In the genomic region with DNA sequence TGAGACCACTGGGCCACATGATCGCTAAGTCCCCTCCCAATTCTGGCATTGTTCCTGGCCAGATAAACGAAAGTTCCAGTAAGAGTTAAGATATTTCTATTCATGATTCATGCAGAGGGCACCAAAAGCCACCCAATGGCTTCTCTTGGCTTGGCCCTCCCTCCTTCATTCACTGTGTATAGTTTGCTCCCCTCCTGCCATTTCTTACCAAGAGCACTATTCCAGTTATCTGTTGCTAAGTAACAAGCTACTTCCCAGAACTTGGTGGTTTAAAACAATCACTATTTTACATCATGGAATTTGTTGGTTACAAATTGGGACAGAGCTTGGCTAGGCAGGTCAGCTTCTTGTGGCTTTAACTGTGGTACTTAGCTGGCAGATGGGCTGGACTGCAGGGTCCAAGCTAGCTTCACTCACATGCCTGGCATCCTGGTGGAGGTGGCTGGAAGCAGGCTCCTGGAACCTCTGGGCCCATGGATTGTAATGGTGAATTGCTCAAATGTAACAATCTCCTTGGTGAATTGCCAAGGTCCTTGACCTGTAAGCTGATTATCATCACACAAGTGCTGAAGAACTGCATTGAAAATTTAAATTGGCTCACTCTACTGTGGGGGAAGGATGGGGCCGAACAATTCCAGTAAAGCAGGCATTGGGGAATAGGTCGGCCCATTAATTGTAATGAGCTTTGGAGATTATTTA, we compare ENCODE assay signal across 22 cellular contexts. TPM values are rescaled to one million over a fixed set of nuclear protein-coding genes. Genes with fewer than 3 reads are reported as not detected.
DNase-seq lines count a peak whose midpoint lies in the region; ATAC-seq and TF ChIP-seq lines count a peak whose summit lies in the region.
"Had no signal": no experiment of that assay in that cellular context is flagged by ENCODE, and none has a peak within 500 bp of the region (broad histone marks: within the 10 kb centered on the region; RNA-seq: fewer than 3 reads in every experiment).

No MANE protein-coding gene starts in this region.

- peak overlapping the region; percentile 19 to 36 for H3K27ac Mint-ChIP-seq in T-cell
- H3K27ac Mint-ChIP-seq: activated CD4-positive, alpha-beta memory T cell treated with anti-CD3 and anti-CD28 coated beads for 36 hours; activated T-helper 2 cell treated with anti-CD3 and anti-CD28 coated beads, Interferon-gamma antibody, Interleukin-2, Interleukin-4, amounts not matched to agents 10 μg/mL and 5 μg/mL and 100 μg/mL, durations not matched to agents 14 hours and 24 hours and 36 hours; GM23338 had no signal

- ATAC-seq in T-cell (replicated peaks in 1 of 4) (no peak), sciatic nerve (peak; percentile 26), HG03432 (IDR thresholded peaks at IDR 0.05; ENCODE audit: unreplicated experiment) (no peak)
- ATAC-seq: GM23338 had no signal

- H3K9me3 Mint-ChIP-seq in T-cell: no peaks in the 10 kb centered on the region
- H3K9me3 Mint-ChIP-seq: activated CD4-positive, alpha-beta memory T cell treated with anti-CD3 and anti-CD28 coated beads for 36 hours; activated T-helper 2 cell treated with anti-CD3 and anti-CD28 coated beads, Interferon-gamma antibody, Interleukin-2, Interleukin-4, amounts not matched to agents 10 μg/mL and 5 μg/mL and 100 μg/mL, durations not matched to agents 14 hours and 24 hours and 36 hours; CD4-positive, alpha-beta memory T cell; GM23338; naive B cell had no signal

- H3K4me3 ChIP-seq in fibroblast of pulmonary artery (replicated peaks; ENCODE audit: low read depth, low read length) (no peak overlapping the region), WERI-Rb-1 (ENCODE audit: low read depth, low read length) (no peak overlapping the region)
- H3K4me3 ChIP-seq: esophagus squamous epithelium, GM23338, SK-N-MC, tibial artery had no signal

- CTCF ChIA-PET in T-cell (lab: Charles Lee): no interaction called here

- peaks cover 24% of the 10 kb centered on the region for H3K36me3 ChIP-seq in WERI-Rb-1

- H3K27me3 Mint-ChIP-seq in T-cell: no peaks in the 10 kb centered on the region
- H3K27me3 Mint-ChIP-seq: activated CD4-positive, alpha-beta memory T cell treated with anti-CD3 and anti-CD28 coated beads for 36 hours; CD4-positive, alpha-beta memory T cell; naive B cell had no signal

- H3K4me1 Mint-ChIP-seq in T-cell: peaks cover 0 to 21% (median 15%) of the 10 kb centered on the region in 3 donors
- H3K4me1 Mint-ChIP-seq: GM23338 had no signal

- H3K27me3 ChIP-seq in WERI-Rb-1 (ENCODE audit: insufficient read depth, low read depth, severe bottlenecking): no peaks in the 10 kb centered on the region
- H3K27me3 ChIP-seq: esophagus squamous epithelium, tibial artery had no signal

- DNase-seq in NCI-H2196 (lab: John Stamatoyannopoulos, UW; ENCODE audit: unreplicated experiment) (peak; percentile 11), NCI-H2196 treated with DMSO at 0.1 percent for 48 hours (lab: John Stamatoyannopoulos, UW; ENCODE audit: unreplicated experiment) (no peak), T-cell (no peak), fibroblast of pulmonary artery (ENCODE audit: low read depth) (peak; percentile 61), sciatic nerve (ENCODE audit: low spot score) (no peak), NCI-H345 (lab: John Stamatoyannopoulos, UW) (no peak), WERI-Rb-1 (no peak)
- DNase-seq: 8988T; activated CD4-positive, alpha-beta memory T cell treated with anti-CD3 and anti-CD28 coated beads for 36 hours; amygdala; CD4-positive, alpha-beta memory T cell; esophagus squamous epithelium; Kasumi-1; naive B cell; NCI-H1417; stimulated activated CD4-positive, alpha-beta T cell treated with anti-CD3 and anti-CD28 coated beads, Interleukin-4, amount 100 ng/mL, for 1 hour; stimulated activated CD8-positive, alpha-beta memory T cell treated with anti-CD3 and anti-CD28 coated beads, Interleukin-4, amount 100 ng/mL, for 48 hours had no signal

- H3K36me3 Mint-ChIP-seq in T-cell: peaks cover 49% of the 10 kb centered on the region

- H3K9me3 ChIP-seq in WERI-Rb-1 (ENCODE audit: severe bottlenecking): no peaks in the 10 kb centered on the region
- H3K9me3 ChIP-seq: esophagus squamous epithelium, tibial artery had no signal

- no peak overlapping the region for H3K4me3 Mint-ChIP-seq in T-cell
- H3K4me3 Mint-ChIP-seq: activated CD4-positive, alpha-beta memory T cell treated with anti-CD3 and anti-CD28 coated beads for 36 hours; CD4-positive, alpha-beta memory T cell; GM23338 had no signal

- intact Hi-C loops in sciatic nerve (cut with DNase I): loop anchor here (5.0 kb wide), 1 partner anchor 302 kb away; no protein-coding TSS in a partner anchor

- no peak for TF ChIP-seq CTCF in fibroblast of pulmonary artery (IDR thresholded peaks at IDR 0.05; ENCODE audit: low read length, missing control alignments)
- no peak for TF ChIP-seq CTCF in WERI-Rb-1 (IDR thresholded peaks at IDR 0.05; ENCODE audit: low read depth, low read length)

- no peak overlapping the region for H3K27ac ChIP-seq in WERI-Rb-1
- H3K27ac ChIP-seq: esophagus squamous epithelium, SK-N-MC, tibial artery had no signal

- POLR2A ChIA-PET in T-cell (lab: Charles Lee): no interaction called here

RNA-seq across cellular contexts. Expression of gene EAF1, which starts 16.6 kb away (rescaled TPM):
- total RNA-seq in T-cell (10 to 100 TPM; 17.9 to 29.7 (median 22.8) TPM), sciatic nerve (14.4 TPM)

RNA-seq across cellular contexts. Expression of gene METTL6, which starts 16.6 kb away (rescaled TPM):
- total RNA-seq in T-cell: 10 to 100 TPM in 4 of 5 donors, 1 to 10 TPM in 1; 8.1 to 19.9 (median 14.7) TPM
- 21.5 TPM for total RNA-seq in sciatic nerve

Comparison
In these comparisons a context has a peak if more than half of its experiments do, and no peak if none do; other contexts are left out.
1. DNase-seq: peak in NCI-H2196 (single experiment) and fibroblast of pulmonary artery (single experiment); none in NCI-H2196 treated with DMSO at 0.1 percent for 48 hours (single experiment), T-cell (0 of 34), sciatic nerve (single experiment), NCI-H345 (single experiment) and WERI-Rb-1 (single experiment).